In the genomic region with DNA sequence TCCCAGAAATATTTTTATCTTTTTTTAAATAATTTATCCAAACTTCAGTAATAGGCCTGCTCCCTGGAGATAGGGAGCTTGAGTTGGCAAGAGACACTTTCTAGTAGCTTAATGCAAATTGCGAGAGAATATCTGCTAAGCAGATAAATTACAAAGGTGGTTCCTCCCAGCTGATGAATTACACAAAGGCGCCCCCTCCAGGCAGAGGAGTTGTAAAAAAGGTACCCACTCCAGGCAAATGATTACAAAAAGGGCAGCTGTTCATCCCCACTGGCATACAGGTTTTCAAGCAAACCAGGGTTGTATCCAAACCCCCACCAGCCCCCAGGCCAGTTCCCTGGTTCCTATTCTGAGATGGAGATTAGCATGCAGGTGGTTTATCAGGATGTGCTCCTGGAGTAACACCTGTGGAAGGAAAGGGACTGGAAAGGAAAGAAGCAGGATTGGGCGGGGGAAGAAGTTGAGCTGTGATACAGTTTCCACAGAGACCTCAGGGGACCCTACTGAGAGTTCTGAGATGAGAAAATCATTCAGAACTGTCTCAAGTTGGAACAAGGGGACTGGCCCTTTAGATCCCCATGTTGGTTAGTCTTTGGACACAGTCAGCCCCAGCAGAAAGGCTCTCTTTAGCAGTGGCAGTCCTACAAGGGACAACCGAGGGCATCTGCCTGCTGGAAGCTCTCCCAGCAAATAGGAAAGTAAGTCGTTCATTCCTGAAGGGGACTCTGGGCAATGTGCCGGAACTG, we compare ENCODE assay signal across 8 cellular contexts. TPM values are rescaled to one million over a fixed set of nuclear protein-coding genes. Genes with fewer than 3 reads are reported as not detected.
DNase-seq lines count a peak whose midpoint lies in the region; ATAC-seq, FAIRE-seq and TF ChIP-seq lines count a peak whose summit lies in the region.

No MANE protein-coding gene starts in this region.

- H3K79me2 ChIP-seq in endothelial cell of umbilical vein (ENCODE audit: control insufficient read depth, insufficient read depth, low read length), result no peaks in the 10 kb centered on the region

- H3K27ac ChIP-seq in endothelial cell of umbilical vein (ENCODE audit: insufficient read depth, low read depth, low read length), result no peak overlapping the region
- no peak overlapping the region for H3K27ac ChIP-seq in stomach
- no peak overlapping the region for H3K27ac ChIP-seq in prostate gland

- no peaks in the 10 kb centered on the region for H3K9me1 ChIP-seq in endothelial cell of umbilical vein (replicated peaks; ENCODE audit: control insufficient read depth, extremely low read depth, insufficient read depth, low read length)

- ATAC-seq in GM18502 (IDR thresholded peaks at IDR 0.05; ENCODE audit: poor library complexity, unreplicated experiment), result no peak

- FAIRE-seq in endothelial cell of umbilical vein (lab: Jason Lieb, UNC), result no peak
- FAIRE-seq in GM12892 (lab: Jason Lieb, UNC), result no peak

- TF ChIP-seq CTCF in endothelial cell of umbilical vein (IDR thresholded peaks at IDR 0.05; ENCODE audit: extremely low read depth in 1 of 2, insufficient read depth in 1 of 2, low read depth in 1 of 2, low read length in 2 of 2) (peak; percentile 50), stomach (IDR thresholded peaks at IDR 0.05) (peak in 3 of 7 experiments; percentile 42 to 44 (median 43)), prostate gland (IDR thresholded peaks at IDR 0.05) (no peak)

- WGBS in stomach, 5 donors, result 57 to 70% (median 64%) methylated on average over 6 of the region's 6 CpGs
- 82% methylated on average over 6 of the region's 6 CpGs for WGBS in prostate gland

- no peaks in the 10 kb centered on the region for H3K9me3 Mint-ChIP-seq in activated naive CD4-positive, alpha-beta T cell treated with anti-CD3 and anti-CD28 coated beads for 36 hours

- CTCF ChIA-PET in activated naive CD4-positive, alpha-beta T cell treated with anti-CD3 and anti-CD28 coated beads for 36 hours (lab: Charles Lee), result interaction anchor here (0.5 to 3.9 kb wide), 16 partner anchors 9 to 469 kb away, joined by 3 to 26 read pairs (median 3); a partner anchor contains a TSS
- CTCF ChIA-PET in endothelial cell of umbilical vein (lab: Charles Lee), result interaction anchor here (0.8 to 15.4 kb wide), 23 partner anchors 9 to 443 kb away, joined by 3 to 180 read pairs (median 6); a partner anchor contains a TSS

- H3K36me3 Mint-ChIP-seq in activated naive CD4-positive, alpha-beta T cell treated with anti-CD3 and anti-CD28 coated beads for 36 hours (ENCODE audit: low read depth), result no peaks in the 10 kb centered on the region

- no peak overlapping the region for H3K27ac Mint-ChIP-seq in activated naive CD4-positive, alpha-beta T cell treated with anti-CD3 and anti-CD28 coated beads for 36 hours

- H3K36me3 ChIP-seq in endothelial cell of umbilical vein (ENCODE audit: control insufficient read depth in 2 of 2, extremely low read depth in 1 of 2, insufficient read depth in 2 of 2, low read length in 2 of 2) (no peaks in the 10 kb centered on the region), stomach (no peaks in the 10 kb centered on the region), prostate gland (no peaks in the 10 kb centered on the region)

- H2AFZ ChIP-seq in endothelial cell of umbilical vein (ENCODE audit: low read depth, low read length), result no peak overlapping the region

- no TSS peak for BruUV-seq in endothelial cell of umbilical vein (replicated peaks; lab: Mats Ljungman, UMichigan)

- H3K27me3 ChIP-seq in endothelial cell of umbilical vein (ENCODE audit: control insufficient read depth in 2 of 2, insufficient read depth in 2 of 2, low read length in 2 of 2) (no peaks in the 10 kb centered on the region), stomach (peaks cover 0 to 7% (median 0%) of the 10 kb centered on the region in 3 donors), prostate gland (replicated peaks; ENCODE audit: insufficient read depth) (no peaks in the 10 kb centered on the region)

- no peaks in the 10 kb centered on the region for H4K20me1 ChIP-seq in endothelial cell of umbilical vein (replicated peaks; ENCODE audit: control insufficient read depth, extremely low read depth, insufficient read depth, low read length)

- H3K27me3 Mint-ChIP-seq in activated naive CD4-positive, alpha-beta T cell treated with anti-CD3 and anti-CD28 coated beads for 36 hours (ENCODE audit: low read depth), result peaks cover 2% of the 10 kb centered on the region

- H3K4me1 ChIP-seq in endothelial cell of umbilical vein (ENCODE audit: control insufficient read depth, extremely low read depth, insufficient read depth, low read length), result peaks cover 2% of the 10 kb centered on the region
- H3K4me1 ChIP-seq in stomach, result no peaks in the 10 kb centered on the region
- no peaks in the 10 kb centered on the region for H3K4me1 ChIP-seq in prostate gland (replicated peaks)

- TF ChIP-seq EP300 in stomach (IDR thresholded peaks at IDR 0.05), result no peak

- dilution Hi-C loops in endothelial cell of umbilical vein (cut with MboI; ENCODE audit: extremely low pct_ligation_motif_present, low sequenced_read_pairs), result no loop called here

- H3K9me3 ChIP-seq in endothelial cell of umbilical vein (replicated peaks; ENCODE audit: control insufficient read depth, insufficient read depth, low read length), result no peaks in the 10 kb centered on the region
- H3K9me3 ChIP-seq in stomach, result no peaks in the 10 kb centered on the region
- H3K9me3 ChIP-seq in prostate gland, result no peaks in the 10 kb centered on the region

- intact Hi-C loops in activated naive CD4-positive, alpha-beta T cell treated with anti-CD3 and anti-CD28 coated beads for 36 hours (cut with micrococcal nuclease), result loop anchor here (5.0 kb wide), 1 partner anchor 53 kb away; no protein-coding TSS in a partner anchor
- intact Hi-C loops in endothelial cell of umbilical vein (cut with micrococcal nuclease), result loop anchor here (2.0 kb wide), 1 partner anchor 53 kb away; no protein-coding TSS in a partner anchor
- intact Hi-C loops in stomach (cut with DNase I; ENCODE audit: low total_unique reads), result no loop called here
- intact Hi-C loops in prostate gland (cut with DNase I), result no loop called here

- POLR2A ChIA-PET in endothelial cell of umbilical vein (lab: Charles Lee), result no interaction called here

- H3K4me3 ChIP-seq in endothelial cell of umbilical vein (replicated peaks in 1 of 3; ENCODE audit: insufficient read depth in 1 of 3, low read depth in 1 of 3, low read length in 3 of 3) (no peak overlapping the region), stomach (no peak overlapping the region), prostate gland (no peak overlapping the region)

- TF ChIP-seq POLR2A in endothelial cell of umbilical vein (IDR thresholded peaks at IDR 0.05; ENCODE audit: low read depth, low read length) (no peak), stomach (IDR thresholded peaks at IDR 0.05) (no peak), prostate gland (IDR thresholded peaks at IDR 0.05) (no peak), GM12892 (IDR thresholded peaks at IDR 0.05; ENCODE audit: low read depth, low read length) (no peak)

- peak; percentile 65 for DNase-seq in activated naive CD4-positive, alpha-beta T cell treated with anti-CD3 and anti-CD28 coated beads for 36 hours
- no peak for DNase-seq in activated naive CD4-positive, alpha-beta T cell treated with Interleukin-2 at 50 U/mL for 16 hours
- DNase-seq in NCI-H69 (lab: John Stamatoyannopoulos, UW) (peak; percentile 34), endothelial cell of umbilical vein (ENCODE audit: low read depth, low spot score) (peak; percentile 57), stomach (peak; percentile 74), prostate gland (ENCODE audit: low spot score) (no peak), GM12892 (ENCODE audit: insufficient read length) (no peak)

- no peak overlapping the region for H3K4me3 Mint-ChIP-seq in activated naive CD4-positive, alpha-beta T cell treated with anti-CD3 and anti-CD28 coated beads for 36 hours

- no peak overlapping the region for H3K4me2 ChIP-seq in endothelial cell of umbilical vein (ENCODE audit: insufficient read depth, low read length)

- no peak overlapping the region for H3K9ac ChIP-seq in endothelial cell of umbilical vein (replicated peaks; ENCODE audit: extremely low read depth, insufficient read depth, low read length)

- H3K4me1 Mint-ChIP-seq in activated naive CD4-positive, alpha-beta T cell treated with anti-CD3 and anti-CD28 coated beads for 36 hours (ENCODE audit: low read depth), result no peaks in the 10 kb centered on the region

TF ChIP-seq in endothelial cell of umbilical vein, 7 proteins besides CTCF, POLR2A, EP300 and RAD21:
- no peak for TF ChIP-seq GATA2 (IDR thresholded peaks at IDR 0.05; ENCODE audit: insufficient read depth, insufficient read length, low read depth, low read length)
- no peak for TF ChIP-seq JUN (IDR thresholded peaks at IDR 0.05; ENCODE audit: borderline replicate concordance, insufficient read depth, insufficient read length, low read depth)
- TF ChIP-seq MYC (IDR thresholded peaks at IDR 0.05; ENCODE audit: low read depth, low read length), result no peak
- TF ChIP-seq, protein P1, sequence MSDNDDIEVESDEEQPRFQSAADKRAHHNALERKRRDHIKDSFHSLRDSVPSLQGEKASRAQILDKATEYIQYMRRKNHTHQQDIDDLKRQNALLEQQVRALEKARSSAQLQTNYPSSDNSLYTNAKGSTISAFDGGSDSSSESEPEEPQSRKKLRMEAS (IDR thresholded peaks at IDR 0.05; ENCODE audit: insufficient read depth, insufficient read length), result no peak
- TF ChIP-seq FOS (IDR thresholded peaks at IDR 0.05; ENCODE audit: borderline replicate concordance, insufficient read depth, low read length), result no peak
- TF ChIP-seq EZH2 (IDR thresholded peaks at IDR 0.05; ENCODE audit: borderline replicate concordance, low read depth, low read length, severe bottlenecking), result no peak
- no peak for TF ChIP-seq POLR2AphosphoS5 (IDR thresholded peaks at IDR 0.05; ENCODE audit: insufficient read depth, low read depth, low read length)

RNA-seq across cellular contexts. Expression of a gene that starts 25.5 kb away (rescaled TPM):
- total RNA-seq in activated naive CD4-positive, alpha-beta T cell treated with anti-CD3 and anti-CD28 coated beads for 36 hours, result not detected
- 577 and 781 TPM in 2 replicates for total RNA-seq in endothelial cell of umbilical vein
- 214 and 221 TPM in 2 replicates for polyA plus RNA-seq in endothelial cell of umbilical vein
- 246 and 299 TPM in 2 replicates for polyA plus RNA-seq in endothelial cell of umbilical vein (2011; cell fraction: cytosol; rRNA removed)
- 294 and 310 TPM in 2 replicates for polyA plus RNA-seq in endothelial cell of umbilical vein (2011; cell fraction: nucleus; rRNA removed)
- polyA plus RNA-seq in endothelial cell of umbilical vein (2012), result 424 and 469 TPM in 2 replicates
- polyA minus RNA-seq in endothelial cell of umbilical vein, result 215 and 222 TPM in 2 replicates
- not detected for polyA minus RNA-seq in endothelial cell of umbilical vein (2011; cell fraction: cytosol; rRNA and poly(A)+ RNA removed)
- polyA minus RNA-seq in endothelial cell of umbilical vein (2011; cell fraction: nucleus; rRNA and poly(A)+ RNA removed), result 225 and 290 TPM in 2 replicates
- under 1 TPM in 1 of 5 donors, not detected in 4; 0.55 TPM for total RNA-seq in stomach
- under 1 TPM; 0.15 to 0.61 (median 0.56) TPM for polyA plus RNA-seq in stomach
- total RNA-seq in prostate gland, result not detected
- polyA plus RNA-seq in GM12892 (2012; ENCODE audit: missing spikeins), result not detected

Comparison
In these comparisons a context has a peak if more than half of its experiments do, and no peak if none do; other contexts are left out.
1. DNase-seq: peak in activated naive CD4-positive, alpha-beta T cell treated with anti-CD3 and anti-CD28 coated beads for 36 hours (single experiment), NCI-H69 (single experiment), endothelial cell of umbilical vein (single experiment) and stomach (single experiment); none in activated naive CD4-positive, alpha-beta T cell treated with Interleukin-2 at 50 U/mL for 16 hours (single experiment), prostate gland (single experiment) and GM12892 (single experiment).
2. CTCF ChIP-seq: peak in endothelial cell of umbilical vein (2 of 2); none in prostate gland (0 of 4).
3. RNA of a gene that starts 25.5 kb away (total RNA-seq): 577 to 781 TPM in endothelial cell of umbilical vein; not detected in activated naive CD4-positive, alpha-beta T cell treated with anti-CD3 and anti-CD28 coated beads for 36 hours, not detected in prostate gland and 0.55 TPM in stomach; every median in the first group is over 100 times any median in the second.
4. intact Hi-C loops: an anchor here in activated naive CD4-positive, alpha-beta T cell treated with anti-CD3 and anti-CD28 coated beads for 36 hours (5.0 kb wide) and endothelial cell of umbilical vein (2.0 kb wide); none called in stomach and prostate gland.